8 cellular contexts compared by ENCODE assay signal in genomic region chr14:34713681-34714319, GRCh38. TPM values are rescaled to one million over a fixed set of nuclear protein-coding genes. Genes with fewer than 3 reads are reported as not detected.
DNase-seq lines count a peak whose midpoint lies in the region; ATAC-seq and TF ChIP-seq lines count a peak whose summit lies in the region.

No MANE protein-coding gene starts in this region.

- peak overlapping the region; percentile 87 for H3K27ac Mint-ChIP-seq in endothelial cell (ENCODE audit: unreplicated experiment)

- no peak for TF ChIP-seq CTCF in endothelial cell (IDR thresholded peaks at IDR 0.05; ENCODE audit: unreplicated experiment)

- peak overlapping the region; percentile 96 for H3K4me3 Mint-ChIP-seq in endothelial cell (ENCODE audit: unreplicated experiment)

- no peaks in the 10 kb centered on the region for H3K36me3 Mint-ChIP-seq in endothelial cell (ENCODE audit: low read depth, unreplicated experiment)

- H3K9me3 Mint-ChIP-seq in endothelial cell (ENCODE audit: unreplicated experiment): no peaks in the 10 kb centered on the region

- peaks cover 9% of the 10 kb centered on the region for H3K4me1 Mint-ChIP-seq in endothelial cell (ENCODE audit: unreplicated experiment)

- ATAC-seq in GM19035 (IDR thresholded peaks at IDR 0.05; ENCODE audit: unreplicated experiment): peak; percentile 3
- peak; percentile 3 for ATAC-seq in stimulated activated naive CD8-positive, alpha-beta T cell treated with anti-CD3 and anti-CD28 coated beads, Interleukin-15, Interleukin-2, amounts not matched to agents 100 U/mL and 50 U/mL, for 24 hours

- H3K27me3 Mint-ChIP-seq in endothelial cell (ENCODE audit: unreplicated experiment): peaks cover 4% of the 10 kb centered on the region

- no peak for TF ChIP-seq RAD21 in Ishikawa (IDR thresholded peaks at IDR 0.05; ENCODE audit: low read depth)

- no peak for TF ChIP-seq EP300 in Ishikawa (IDR thresholded peaks at IDR 0.05; ENCODE audit: borderline replicate concordance)

- peak; percentile 64 for DNase-seq in AG20443 (ENCODE audit: low spot score)
- peak; percentile 40 to 49 for DNase-seq in activated CD4-positive, alpha-beta T cell treated with anti-CD3 and anti-CD28 coated beads for 4 hours
- no peak for DNase-seq in endothelial cell (ENCODE audit: low spot score)
- DNase-seq in midbrain (lab: John Stamatoyannopoulos, UW): peak; percentile 47
- peak; percentile 37 for DNase-seq in stimulated activated naive CD8-positive, alpha-beta T cell treated with anti-CD3 and anti-CD28 coated beads, Interleukin-15, Interleukin-2, amounts not matched to agents 100 U/mL and 50 U/mL, for 24 hours
- DNase-seq in SK-N-DZ (ENCODE audit: low spot score): no peak

TF ChIP-seq in Ishikawa, 13 proteins besides CTCF, POLR2A, EP300 and RAD21:
- TF ChIP-seq MAX (IDR thresholded peaks at IDR 0.05) (0 out of 2 replicates have a peak, but pooled peaks have one; percentile 16), TEAD4 (IDR thresholded peaks at IDR 0.05) (0 out of 2 replicates have a peak, but pooled peaks have one; percentile 27), TAF1 (IDR thresholded peaks at IDR 0.05; ENCODE audit: low read depth) (no peak), CREB1 (IDR thresholded peaks at IDR 0.05; ENCODE audit: low read depth) (no peak), YY1 (IDR thresholded peaks at IDR 0.05; ENCODE audit: low read depth) (no peak)

RNA-seq across cellular contexts. Expression of gene CFL2, which starts 0.6 kb away (rescaled TPM):
- 27.8 TPM for total RNA-seq in endothelial cell (ENCODE audit: unreplicated experiment)
- 28.1 and 36.4 TPM in 2 replicates for polyA plus RNA-seq in SK-N-DZ (2014; cell fraction: cytosol; rRNA removed)
- polyA plus RNA-seq in SK-N-DZ (2014; cell fraction: nucleus; rRNA removed): 22.4 and 28.6 TPM in 2 replicates

Comparison
In these comparisons a context has a peak if more than half of its experiments do, and no peak if none do; other contexts are left out.
1. DNase-seq: peak in AG20443 (single experiment), activated CD4-positive, alpha-beta T cell treated with anti-CD3 and anti-CD28 coated beads for 4 hours (2 of 2), midbrain (single experiment) and stimulated activated naive CD8-positive, alpha-beta T cell treated with anti-CD3 and anti-CD28 coated beads, Interleukin-15, Interleukin-2, amounts not matched to agents 100 U/mL and 50 U/mL, for 24 hours (single experiment); none in endothelial cell (single experiment) and SK-N-DZ (single experiment).